16 cellular contexts compared by ENCODE assay signal in the genomic region with DNA sequence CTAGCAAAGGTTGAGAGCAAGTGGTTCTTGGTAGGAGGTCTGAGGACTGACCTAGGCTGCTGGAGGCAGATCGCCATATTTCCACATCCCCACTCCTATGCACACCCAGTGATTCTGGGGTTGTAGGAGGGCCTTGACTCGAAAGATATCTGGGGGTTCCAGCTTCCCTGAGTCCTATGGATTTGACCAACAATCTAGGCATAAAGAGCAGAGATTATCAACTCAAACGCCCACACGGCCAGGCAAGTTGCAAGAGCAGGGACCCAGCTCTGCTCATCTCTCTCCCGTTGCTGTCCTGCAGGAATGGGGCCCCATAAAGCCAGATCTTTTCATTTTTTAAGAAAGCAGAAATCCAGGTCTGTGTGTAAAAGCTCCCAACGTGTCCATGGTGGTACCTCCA.
DNase-seq lines count a peak whose midpoint lies in the region; ATAC-seq lines count a peak whose summit lies in the region.
"Had no signal": no experiment of that assay in that cellular context is flagged by ENCODE, and none has a peak within 500 bp of the region (broad histone marks: within the 10 kb centered on the region; RNA-seq: fewer than 3 reads in every experiment).

No MANE protein-coding gene starts in this region.

- H3K36me3 Mint-ChIP-seq in activated naive CD4-positive, alpha-beta T cell treated with anti-CD3 and anti-CD28 coated beads, Interleukin-2, amount 10 ng/mL, durations not matched to agents 7 days and 5 days, result peaks cover 36% of the 10 kb centered on the region
- H3K36me3 Mint-ChIP-seq in activated naive CD8-positive, alpha-beta T cell, result peaks cover 8% of the 10 kb centered on the region

- H3K9ac ChIP-seq in stomach smooth muscle (ENCODE audit: low read length in 2 of 2), result no peak overlapping the region

- H3K27ac Mint-ChIP-seq in activated naive CD4-positive, alpha-beta T cell treated with anti-CD3 and anti-CD28 coated beads, Interleukin-2, amount 10 ng/mL, durations not matched to agents 7 days and 5 days, result peak overlapping the region; percentile 28
- H3K27ac Mint-ChIP-seq in activated naive CD8-positive, alpha-beta T cell, result peak overlapping the region; percentile 73

- H3K4me3 ChIP-seq in muscle layer of duodenum (ENCODE audit: low read depth in 1 of 2, low read length in 2 of 2), result no peak overlapping the region
- peak overlapping the region in 1 of 2 donors; percentile 35 for H3K4me3 ChIP-seq in stomach smooth muscle (ENCODE audit: low read length in 2 of 2)
- H3K4me3 ChIP-seq: dorsolateral prefrontal cortex, ovary had no signal

- H3K9me3 Mint-ChIP-seq in activated naive CD4-positive, alpha-beta T cell treated with anti-CD3 and anti-CD28 coated beads, Interleukin-2, amount 10 ng/mL, durations not matched to agents 7 days and 5 days, result peaks cover 11% of the 10 kb centered on the region
- no peaks in the 10 kb centered on the region for H3K9me3 Mint-ChIP-seq in activated naive CD8-positive, alpha-beta T cell (ENCODE audit: low read depth)

- DNase-seq in activated naive CD4-positive, alpha-beta T cell treated with anti-CD3 and anti-CD28 coated beads, Interleukin-2, amount 10 ng/mL, durations not matched to agents 7 days and 5 days, result no peak
- DNase-seq in activated naive CD4-positive, alpha-beta T cell treated with anti-CD3 and anti-CD28 coated beads, Interleukin-2, amount 50 U/mL, for 16 hours, result no peak
- no peak for DNase-seq in H4 (ENCODE audit: low spot score)
- DNase-seq in stimulated activated CD4-positive, alpha-beta T cell treated with anti-CD3 and anti-CD28 coated beads, Interleukin-4, amount 100 ng/mL, for 24 hours, result no peak
- DNase-seq: activated effector memory CD4-positive, alpha-beta T cell treated with anti-CD3 and anti-CD28 coated beads, Interleukin-2, amount 50 U/mL, for 16 hours; hippocampal formation; MM.1S; NCI-H2029 treated with DMSO at 0.1 percent for 48 hours; NCI-H510A; SIG-M5 had no signal

- no peak for ATAC-seq in HG03025 (IDR thresholded peaks at IDR 0.05; ENCODE audit: low FRiP score, unreplicated experiment)

- H3K27me3 ChIP-seq in muscle layer of duodenum (ENCODE audit: low read depth, low read length), result no peaks in the 10 kb centered on the region
- H3K27me3 ChIP-seq in stomach smooth muscle (ENCODE audit: control insufficient read depth in 1 of 2, insufficient read depth in 2 of 2, low read length in 2 of 2), result no peaks in the 10 kb centered on the region
- H3K27me3 ChIP-seq: dorsolateral prefrontal cortex, ovary had no signal

- H3K27ac ChIP-seq in muscle layer of duodenum (ENCODE audit: low read length) (peak overlapping the region; percentile 58), stomach smooth muscle (ENCODE audit: low read length) (peak overlapping the region; percentile 67)

- H3K36me3 ChIP-seq in muscle layer of duodenum (ENCODE audit: control insufficient read depth in 1 of 2, insufficient read depth in 2 of 2, low read length in 2 of 2) (peaks cover 0 to 5% of the 10 kb centered on the region in 2 donors), stomach smooth muscle (ENCODE audit: control insufficient read depth in 2 of 2, insufficient read depth in 2 of 2, low read length in 2 of 2) (peaks cover under 1 to 2% of the 10 kb centered on the region in 2 donors)
- H3K36me3 ChIP-seq: ovary had no signal

- H3K4me1 ChIP-seq in muscle layer of duodenum (ENCODE audit: control insufficient read depth in 1 of 2, insufficient read depth in 2 of 2, low read length in 2 of 2) (peaks cover 10 to 30% of the 10 kb centered on the region in 2 donors), stomach smooth muscle (ENCODE audit: control insufficient read depth, insufficient read depth, low read length) (peaks cover 53% of the 10 kb centered on the region)

- no peak overlapping the region for H3K4me3 Mint-ChIP-seq in activated naive CD4-positive, alpha-beta T cell treated with anti-CD3 and anti-CD28 coated beads, Interleukin-2, amount 10 ng/mL, durations not matched to agents 7 days and 5 days
- H3K4me3 Mint-ChIP-seq in activated naive CD8-positive, alpha-beta T cell, result no peak overlapping the region

- H3K27me3 Mint-ChIP-seq in activated naive CD4-positive, alpha-beta T cell treated with anti-CD3 and anti-CD28 coated beads, Interleukin-2, amount 10 ng/mL, durations not matched to agents 7 days and 5 days, result no peaks in the 10 kb centered on the region
- H3K27me3 Mint-ChIP-seq in activated naive CD8-positive, alpha-beta T cell, result no peaks in the 10 kb centered on the region

- H3K9me3 ChIP-seq in muscle layer of duodenum (ENCODE audit: control insufficient read depth in 1 of 2, low read length in 2 of 2) (no peaks in the 10 kb centered on the region), stomach smooth muscle (ENCODE audit: control insufficient read depth in 2 of 2, low read length in 2 of 2) (peaks cover 0 to 3% of the 10 kb centered on the region in 2 donors)
- H3K9me3 ChIP-seq: ovary had no signal

- H3K4me1 Mint-ChIP-seq in activated naive CD4-positive, alpha-beta T cell treated with anti-CD3 and anti-CD28 coated beads, Interleukin-2, amount 10 ng/mL, durations not matched to agents 7 days and 5 days, result peaks cover 94% of the 10 kb centered on the region
- peaks cover 25% of the 10 kb centered on the region for H3K4me1 Mint-ChIP-seq in activated naive CD8-positive, alpha-beta T cell (ENCODE audit: low read depth)

- CTCF ChIA-PET in activated naive CD4-positive, alpha-beta T cell treated with anti-CD3 and anti-CD28 coated beads, Interleukin-2, amount 10 ng/mL, durations not matched to agents 7 days and 5 days (lab: Charles Lee), result interaction anchor here (0.8 to 1.4 kb wide), 3 partner anchors 25 to 94 kb away, joined by 3 to 4 read pairs (median 3); partner anchors contain the start of gene SOCS1
